17 cellular contexts compared by ENCODE assay signal in the genomic region with DNA sequence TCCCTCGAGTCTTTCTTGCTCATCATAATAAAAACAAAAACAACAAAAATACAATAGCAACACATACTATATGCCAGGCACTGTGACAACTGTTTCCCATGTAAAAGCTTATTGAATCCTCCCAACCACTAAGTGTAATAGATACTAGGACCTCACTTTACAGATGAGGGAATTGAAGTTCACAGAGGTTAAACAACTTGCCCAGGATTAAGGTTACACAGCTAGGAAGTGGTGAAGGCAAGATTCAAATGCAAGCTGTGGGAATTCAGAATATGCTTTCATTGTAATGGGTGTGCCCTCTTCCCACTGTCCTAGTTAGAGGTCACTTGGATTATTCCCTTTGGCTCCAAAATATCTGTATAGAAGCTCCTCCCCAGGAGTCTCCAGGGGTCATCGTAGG.
"Had no signal": no experiment of that assay in that cellular context is flagged by ENCODE, and none has a peak within 500 bp of the region (broad histone marks: within the 10 kb centered on the region; RNA-seq: fewer than 3 reads in every experiment).

No MANE protein-coding gene starts in this region.

- FAIRE-seq: islet of Langerhans had no signal

- H3K36me3 ChIP-seq: colonic mucosa, heart right ventricle, right atrium auricular region, tibial nerve had no signal

- H3K9me3 ChIP-seq: colonic mucosa, mucosa of descending colon, right atrium auricular region, testis, tibial nerve had no signal

- H3K27ac ChIP-seq: colonic mucosa, right atrium auricular region, testis, tibial nerve had no signal

- ATAC-seq: heart right ventricle; mucosa of descending colon; stimulated activated memory B cell treated with anti-CD40 and anti-IgM and Interleukin-4, amounts not matched to agents 10 μg/mL and 1 μg/mL and 100 μg/mL, for 72 hours had no signal

- H3K4me3 ChIP-seq: colonic mucosa, heart right ventricle, mucosa of descending colon, right atrium auricular region, testis, tibial nerve had no signal

- H3K27me3 ChIP-seq: colonic mucosa, heart right ventricle, right atrium auricular region, testis, tibial nerve had no signal

- DNase-seq: cerebellar nuclear complex; colonic mucosa; dermis blood vessel endothelial cell; foreskin melanocyte; heart right ventricle; hypothalamus; kidney glomerular epithelial cell; mammary epithelial cell; mucosa of descending colon; naive B cell; nephron progenitor cell; stimulated activated CD4-positive, alpha-beta T cell treated with anti-CD3 and anti-CD28 coated beads, Interleukin-4, amount 100 ng/mL, for 24 hours; testis had no signal

- H3K4me1 ChIP-seq: colonic mucosa, tibial nerve had no signal
